ENCODE assay signal across 10 cellular contexts in the genomic region with DNA sequence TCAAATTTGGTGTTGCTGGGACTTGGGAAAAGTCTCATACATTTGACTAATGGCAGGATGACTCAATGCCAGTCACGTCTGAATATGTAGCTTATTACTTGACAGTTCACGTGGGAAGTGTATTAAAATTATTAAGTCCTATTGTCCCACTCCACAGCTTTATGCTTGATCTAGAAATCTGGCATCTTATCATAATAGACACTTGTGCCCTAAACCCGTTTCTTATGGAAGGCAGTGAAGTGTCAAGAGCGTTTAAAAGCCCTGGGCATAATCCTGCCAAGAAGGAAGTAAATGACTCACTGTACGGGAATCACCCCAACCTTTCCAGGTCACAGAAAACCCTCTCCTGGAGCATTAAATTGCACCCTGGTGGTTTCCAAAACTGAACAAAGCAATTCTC.
A peak's percentile ranks its signal among the peaks of the same experiment; 100 is the strongest.
DNase-seq lines count a peak whose midpoint lies in the region; ATAC-seq, FAIRE-seq and TF ChIP-seq lines count a peak whose summit lies in the region.
"Had no signal": no experiment of that assay in that cellular context is flagged by ENCODE, and none has a peak within 500 bp of the region (broad histone marks: within the 10 kb centered on the region; RNA-seq: fewer than 3 reads in every experiment).

No MANE protein-coding gene starts in this region.

- no peak overlapping the region for H3K9ac ChIP-seq in kidney (ENCODE audit: low read length in 2 of 2)

- no peaks in the 10 kb centered on the region for H3K27me3 Mint-ChIP-seq in activated naive CD8-positive, alpha-beta T cell treated with anti-CD3 and anti-CD28 coated beads, Interleukin-2, amount 50 U/mL, for 24 hours

- H3K4me1 Mint-ChIP-seq in activated naive CD8-positive, alpha-beta T cell treated with anti-CD3 and anti-CD28 coated beads, Interleukin-2, amount 50 U/mL, for 24 hours = peaks cover 15% of the 10 kb centered on the region

- no peak overlapping the region for H3K27ac Mint-ChIP-seq in activated naive CD8-positive, alpha-beta T cell treated with anti-CD3 and anti-CD28 coated beads, Interleukin-2, amount 50 U/mL, for 24 hours

- ATAC-seq in upper lobe of left lung (ENCODE audit: low FRiP score in 2 of 2) (peak; percentile 63 to 75), HG02798 (IDR thresholded peaks at IDR 0.05; ENCODE audit: poor library complexity, unreplicated experiment) (no peak)
- no peak for ATAC-seq in activated naive CD8-positive, alpha-beta T cell treated with anti-CD3 and anti-CD28 coated beads, Interleukin-2, amount 50 U/mL, for 24 hours

- intact Hi-C loops in ascending aorta (cut with DNase I) (no loop called here), kidney (cut with DNase I) (no loop called here)

- H3K4me3 ChIP-seq in ascending aorta = no peak overlapping the region
- no peak overlapping the region for H3K4me3 ChIP-seq in kidney (ENCODE audit: low read length in 2 of 2)
- H3K4me3 ChIP-seq in upper lobe of left lung = no peak overlapping the region

- no peak for TF ChIP-seq POLR2A in upper lobe of left lung (IDR thresholded peaks at IDR 0.05)

- peaks cover 7% of the 10 kb centered on the region for H3K36me3 Mint-ChIP-seq in activated naive CD8-positive, alpha-beta T cell treated with anti-CD3 and anti-CD28 coated beads, Interleukin-2, amount 50 U/mL, for 24 hours (ENCODE audit: low read depth)

- H3K9me3 ChIP-seq in ascending aorta (no peaks in the 10 kb centered on the region), kidney (ENCODE audit: control insufficient read depth in 1 of 2, low read length in 2 of 2) (no peaks in the 10 kb centered on the region), upper lobe of left lung (no peaks in the 10 kb centered on the region)

- DNase-seq in NCI-H2029 (lab: John Stamatoyannopoulos, UW) = peak; percentile 10
- DNase-seq in NCI-H2029 treated with DMSO at 0.1 percent for 48 hours (lab: John Stamatoyannopoulos, UW) = no peak
- no peak for DNase-seq in ascending aorta (ENCODE audit: low spot score in 2 of 2)
- DNase-seq in kidney = no peak
- peak in 1 of 2 donors; percentile 57 for DNase-seq in upper lobe of left lung
- no peak for DNase-seq in activated naive CD8-positive, alpha-beta T cell treated with anti-CD3 and anti-CD28 coated beads, Interleukin-2, amount 50 U/mL, for 24 hours
- DNase-seq in hypothalamus (lab: John Stamatoyannopoulos, UW) = no peak
- DNase-seq: activated naive CD4-positive, alpha-beta T cell treated with anti-CD3 and anti-CD28 coated beads, Interleukin-2, amount 50 U/mL, for 16 hours had no signal

- H3K36me3 ChIP-seq in ascending aorta (peaks cover 0 to 3% of the 10 kb centered on the region in 2 donors), kidney (ENCODE audit: control insufficient read depth in 1 of 2, insufficient read depth in 2 of 2, low read length in 2 of 2) (peaks cover 0 to 5% of the 10 kb centered on the region in 2 donors), upper lobe of left lung (peaks cover 0 to 11% (median 0%) of the 10 kb centered on the region in 4 donors)

- TF ChIP-seq CTCF in ascending aorta (IDR thresholded peaks at IDR 0.05) (no peak), kidney (IDR thresholded peaks at IDR 0.05; ENCODE audit: borderline replicate concordance, extremely low read depth, insufficient read depth) (no peak), upper lobe of left lung (IDR thresholded peaks at IDR 0.05) (no peak)

- H3K4me3 Mint-ChIP-seq in activated naive CD8-positive, alpha-beta T cell treated with anti-CD3 and anti-CD28 coated beads, Interleukin-2, amount 50 U/mL, for 24 hours = no peak overlapping the region

- TF ChIP-seq EP300 in upper lobe of left lung (IDR thresholded peaks at IDR 0.05) = peak in 2 of 4 donors; percentile 31 to 66

- H3K27me3 ChIP-seq in ascending aorta (no peaks in the 10 kb centered on the region), upper lobe of left lung (no peaks in the 10 kb centered on the region)

- peak overlapping the region; percentile 23 to 59 for H3K27ac ChIP-seq in ascending aorta
- H3K27ac ChIP-seq in kidney (ENCODE audit: low read depth in 2 of 2, low read length in 2 of 2) = peak overlapping the region; percentile 55 to 79
- peak overlapping the region; percentile 53 to 86 (median 73) for H3K27ac ChIP-seq in upper lobe of left lung
- H3K27ac ChIP-seq: 22Rv1 had no signal

- H3K4me1 ChIP-seq in ascending aorta (peaks cover 3 to 16% of the 10 kb centered on the region in 2 donors), kidney (ENCODE audit: control insufficient read depth in 1 of 2, insufficient read depth in 1 of 2, low read depth in 1 of 2, low read length in 2 of 2) (peaks cover 4 to 7% of the 10 kb centered on the region in 2 donors), upper lobe of left lung (peaks cover 21 to 29% (median 26%) of the 10 kb centered on the region in 4 donors)

- 50 to 74% methylated on average over 5 of the region's 5 CpGs for WGBS in upper lobe of left lung, 2 donors

- no peak for FAIRE-seq in kidney (lab: Jason Lieb, UNC)

- H3K9me3 Mint-ChIP-seq in activated naive CD8-positive, alpha-beta T cell treated with anti-CD3 and anti-CD28 coated beads, Interleukin-2, amount 50 U/mL, for 24 hours = no peaks in the 10 kb centered on the region

Comparison
In these comparisons a context has a peak if more than half of its experiments do, and no peak if none do; other contexts are left out.
1. ATAC-seq: peak in upper lobe of left lung (2 of 2); none in activated naive CD8-positive, alpha-beta T cell treated with anti-CD3 and anti-CD28 coated beads, Interleukin-2, amount 50 U/mL, for 24 hours (single experiment) and HG02798 (single experiment).
2. Peak in every context shown above with its lines, with median percentiles within 50 percentile points of each other: H3K27ac ChIP-seq.